22 cellular contexts compared by ENCODE assay signal in the genomic region with DNA sequence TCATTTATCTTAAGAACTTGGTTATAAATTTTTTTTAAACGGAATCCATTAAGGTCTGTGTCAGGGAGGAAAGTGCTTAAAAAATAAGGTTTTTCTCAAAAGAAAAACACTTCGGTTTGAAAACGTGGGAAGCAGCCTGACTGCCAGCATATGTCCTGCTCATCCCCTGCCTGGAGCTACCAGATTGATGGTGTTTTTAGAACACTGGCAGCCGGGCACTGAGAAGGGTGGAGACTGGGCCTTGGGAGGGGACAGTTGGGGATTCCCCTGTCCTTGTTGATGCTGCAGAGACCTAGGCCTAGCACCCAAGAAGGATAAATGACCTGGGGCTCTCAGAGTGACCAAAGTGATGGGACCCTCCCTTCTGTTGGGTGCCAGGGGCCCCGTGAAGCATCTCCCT.
"Had no signal": no experiment of that assay in that cellular context is flagged by ENCODE, and none has a peak within 500 bp of the region (broad histone marks: within the 10 kb centered on the region; RNA-seq: fewer than 3 reads in every experiment).

No MANE protein-coding gene starts in this region.

- ATAC-seq: effector memory CD8-positive, alpha-beta T cell; esophagus mucosa; gastrocnemius medialis; heart right ventricle; left cardiac atrium; left lung; left ventricle myocardium superior; lower lobe of right lung had no signal

- H3K27ac Mint-ChIP-seq: dendritic cell treated with granulocyte-macrophage colony-stimulating factor and Interleukin-4, amounts not matched to agents 40 ng/mL and 50 ng/mL, for 4 days; effector memory CD8-positive, alpha-beta T cell; endodermal cell; mesothelial cell of epicardium had no signal

- H3K9me3 Mint-ChIP-seq: dendritic cell treated with granulocyte-macrophage colony-stimulating factor and Interleukin-4, amounts not matched to agents 40 ng/mL and 50 ng/mL, for 4 days; endodermal cell; mesothelial cell of epicardium had no signal

- H3K4me3 Mint-ChIP-seq: dendritic cell treated with granulocyte-macrophage colony-stimulating factor and Interleukin-4, amounts not matched to agents 40 ng/mL and 50 ng/mL, for 4 days; effector memory CD8-positive, alpha-beta T cell; endodermal cell; mesothelial cell of epicardium had no signal

- DNase-seq: colonic mucosa; cortex of kidney; effector CD8-positive, alpha-beta T cell; effector memory CD8-positive, alpha-beta T cell; endodermal cell; erythroblast; esophagus squamous epithelium; foreskin fibroblast; foreskin melanocyte; gastrocnemius medialis; glutamatergic neuron; head of caudate nucleus; heart right ventricle; hippocampal formation; left cardiac atrium; left lung; left ventricle myocardium superior; lower lobe of right lung; mesenchymal stem cell had no signal

- H3K36me3 Mint-ChIP-seq: mesothelial cell of epicardium had no signal

- H3K4me1 Mint-ChIP-seq: mesothelial cell of epicardium had no signal
